8 cellular contexts compared by ENCODE assay signal in genomic region chr6:82248233-82248735, GRCh38. TPM values are rescaled to one million over a fixed set of nuclear protein-coding genes. Genes with fewer than 3 reads are reported as not detected.
DNase-seq lines count a peak whose midpoint lies in the region; ATAC-seq lines count a peak whose summit lies in the region.

No MANE protein-coding gene starts in this region.

- WGBS in adipose tissue, 3 donors = 18 to 45% (median 37%) methylated on average over 11 of the region's 11 CpGs

- H3K4me3 ChIP-seq in HAP-1 (peak overlapping the region; percentile 68), iPS-18a (ENCODE audit: low read length) (peak overlapping the region; percentile 95), skeletal muscle tissue (ENCODE audit: low read length in 3 of 3) (peak overlapping the region; percentile 80 to 97 (median 94))

- DNase-seq in Right ventricle myocardium inferior (ENCODE audit: missing footprints) (peak; percentile 67), cardiac septum (ENCODE audit: low spot score) (no peak), HAP-1 (ENCODE audit: low spot score in 2 of 2) (peak in 1 of 2 experiments; percentile 73), LoVo (ENCODE audit: low spot score) (peak; percentile 87), COLO829 (ENCODE audit: low spot score) (no peak)

- H3K27me3 ChIP-seq in HAP-1 (ENCODE audit: low read depth) (no peaks in the 10 kb centered on the region), iPS-18a (ENCODE audit: control insufficient read depth, insufficient read depth, low read length) (no peaks in the 10 kb centered on the region), skeletal muscle tissue (ENCODE audit: control insufficient read depth in 3 of 3, insufficient read depth in 3 of 3, low read length in 3 of 3) (no peaks in the 10 kb centered on the region)

- peaks cover 29% of the 10 kb centered on the region for H3K4me1 ChIP-seq in HAP-1
- H3K4me1 ChIP-seq in iPS-18a (ENCODE audit: control insufficient read depth, low read depth, low read length) = peaks cover 12% of the 10 kb centered on the region
- H3K4me1 ChIP-seq in skeletal muscle tissue (ENCODE audit: control insufficient read depth in 3 of 3, insufficient read depth in 3 of 3, low read length in 3 of 3) = peaks cover 8 to 14% (median 14%) of the 10 kb centered on the region in 3 donors

- intact Hi-C loops in Right ventricle myocardium inferior (cut with DNase I) = loop anchor here (5.0 kb wide), 1 partner anchor 819 kb away; the partner anchor contains the start of genes DOP1A and UBE3D
- intact Hi-C loops in cardiac septum (cut with DNase I) = loop anchor here (10.0 kb wide), 1 partner anchor 947 kb away; the partner anchor contains the start of genes PGM3 and RWDD2A

- H3K27ac ChIP-seq in adipose tissue (ENCODE audit: low read depth, low read length) (peak overlapping the region; percentile 86), iPS-18a (ENCODE audit: low read length) (no peak overlapping the region), skeletal muscle tissue (ENCODE audit: low read depth, low read length) (peak overlapping the region; percentile 89)

- H3K9ac ChIP-seq in iPS-18a (ENCODE audit: low read length) (peak overlapping the region; percentile 28), skeletal muscle tissue (ENCODE audit: low read depth in 1 of 3, low read length in 3 of 3) (peak overlapping the region; percentile 85 to 99 (median 94))

- no peak for ATAC-seq in Right ventricle myocardium inferior

- in situ Hi-C loops in HAP-1 (cut with MboI; ENCODE audit: low sequenced_read_pairs) = loop anchor here (10.0 kb wide), 1 partner anchor 807 kb away; no protein-coding TSS in a partner anchor

- H3K9me3 ChIP-seq in HAP-1 (no peaks in the 10 kb centered on the region), iPS-18a (ENCODE audit: control insufficient read depth, low read depth, low read length) (no peaks in the 10 kb centered on the region), skeletal muscle tissue (ENCODE audit: control insufficient read depth in 3 of 3, low read length in 3 of 3) (no peaks in the 10 kb centered on the region)

- peaks cover 7% of the 10 kb centered on the region for H3K36me3 ChIP-seq in HAP-1 (replicated peaks)
- H3K36me3 ChIP-seq in iPS-18a (ENCODE audit: control insufficient read depth, low read depth, low read length) = peaks cover 2% of the 10 kb centered on the region
- H3K36me3 ChIP-seq in skeletal muscle tissue (ENCODE audit: control insufficient read depth in 3 of 3, insufficient read depth in 3 of 3, low read length in 3 of 3) = peaks cover 0 to 3% (median 3%) of the 10 kb centered on the region in 3 donors

RNA-seq across cellular contexts. Expression of gene IBTK, which starts 0.7 kb away (rescaled TPM):
- 27.6 TPM for total RNA-seq in Right ventricle myocardium inferior
- 36.5 TPM for total RNA-seq in cardiac septum
- 10 to 100 TPM; 12.0 to 22.6 (median 12.7) TPM for polyA plus RNA-seq in adipose tissue
- total RNA-seq in skeletal muscle tissue = 50.1 TPM

Comparison
In these comparisons a context has a peak if more than half of its experiments do, and no peak if none do; other contexts are left out.
1. DNase-seq: peak in Right ventricle myocardium inferior (single experiment) and LoVo (single experiment); none in cardiac septum (single experiment) and COLO829 (single experiment).
2. Peak in every context shown above with its lines, with median percentiles within 50 percentile points of each other: H3K4me3 ChIP-seq.